15 cellular contexts compared by ENCODE assay signal in genomic region chr6:123986938-123987337, GRCh38.
"Had no signal": no experiment of that assay in that cellular context is flagged by ENCODE, and none has a peak within 500 bp of the region (broad histone marks: within the 10 kb centered on the region; RNA-seq: fewer than 3 reads in every experiment).

No MANE protein-coding gene starts in this region.

- DNase-seq: activated CD4-positive, alpha-beta T cell treated with anti-CD3 and anti-CD28 coated beads, Interleukin-2, amount 10 ng/mL, durations not matched to agents 7 days and 5 days; activated CD4-positive, CD25-positive, alpha-beta regulatory T cell; activated CD8-positive, alpha-beta memory T cell treated with anti-CD3 and anti-CD28 coated beads for 24 hours; amniotic stem cell; body of pancreas; central memory CD4-positive, alpha-beta T cell; cortex of kidney; effector CD8-positive, alpha-beta T cell; heart left ventricle; mammary epithelial cell; naive thymus-derived CD4-positive, alpha-beta T cell; posterior cingulate gyrus had no signal

- H3K27me3 ChIP-seq: body of pancreas, heart left ventricle had no signal

- H3K4me1 ChIP-seq: body of pancreas, heart left ventricle had no signal

- H3K36me3 Mint-ChIP-seq: activated naive CD4-positive, alpha-beta T cell treated with anti-CD3 and anti-CD28 coated beads, Interleukin-2, amount 50 U/mL, for 24 hours; naive thymus-derived CD4-positive, alpha-beta T cell had no signal

- H3K9me3 ChIP-seq: body of pancreas, heart left ventricle had no signal

- ATAC-seq: activated T-helper 17 cell treated with anti-CD3 and anti-CD28 coated beads, Interleukin-2, amount 50 U/mL, for 72 hours; body of pancreas; heart left ventricle; left lobe of liver; naive thymus-derived CD4-positive, alpha-beta T cell had no signal

- H3K27ac ChIP-seq: body of pancreas, heart left ventricle had no signal

- H3K27me3 Mint-ChIP-seq: activated CD4-positive, alpha-beta T cell treated with anti-CD3 and anti-CD28 coated beads, Interleukin-2, amount 10 ng/mL, durations not matched to agents 7 days and 5 days; activated naive CD4-positive, alpha-beta T cell treated with anti-CD3 and anti-CD28 coated beads, Interleukin-2, amount 50 U/mL, for 24 hours; activated T-helper 17 cell treated with anti-CD3 and anti-CD28 coated beads, Interleukin-2, amount 50 U/mL, for 72 hours; naive thymus-derived CD4-positive, alpha-beta T cell had no signal

- H3K4me3 Mint-ChIP-seq: activated CD4-positive, alpha-beta T cell treated with anti-CD3 and anti-CD28 coated beads, Interleukin-2, amount 10 ng/mL, durations not matched to agents 7 days and 5 days; activated naive CD4-positive, alpha-beta T cell treated with anti-CD3 and anti-CD28 coated beads, Interleukin-2, amount 50 U/mL, for 24 hours; activated T-helper 17 cell treated with anti-CD3 and anti-CD28 coated beads, Interleukin-2, amount 50 U/mL, for 72 hours; naive thymus-derived CD4-positive, alpha-beta T cell had no signal

- H3K9me3 Mint-ChIP-seq: activated CD4-positive, alpha-beta T cell treated with anti-CD3 and anti-CD28 coated beads, Interleukin-2, amount 10 ng/mL, durations not matched to agents 7 days and 5 days; activated naive CD4-positive, alpha-beta T cell treated with anti-CD3 and anti-CD28 coated beads, Interleukin-2, amount 50 U/mL, for 24 hours; activated T-helper 17 cell treated with anti-CD3 and anti-CD28 coated beads, Interleukin-2, amount 50 U/mL, for 72 hours had no signal

- H3K4me1 Mint-ChIP-seq: activated CD4-positive, alpha-beta T cell treated with anti-CD3 and anti-CD28 coated beads, Interleukin-2, amount 10 ng/mL, durations not matched to agents 7 days and 5 days; activated naive CD4-positive, alpha-beta T cell treated with anti-CD3 and anti-CD28 coated beads, Interleukin-2, amount 50 U/mL, for 24 hours; activated T-helper 17 cell treated with anti-CD3 and anti-CD28 coated beads, Interleukin-2, amount 50 U/mL, for 72 hours; naive thymus-derived CD4-positive, alpha-beta T cell had no signal

- H3K36me3 ChIP-seq: heart left ventricle had no signal

- H3K27ac Mint-ChIP-seq: activated CD4-positive, alpha-beta T cell treated with anti-CD3 and anti-CD28 coated beads, Interleukin-2, amount 10 ng/mL, durations not matched to agents 7 days and 5 days; activated naive CD4-positive, alpha-beta T cell treated with anti-CD3 and anti-CD28 coated beads, Interleukin-2, amount 50 U/mL, for 24 hours; activated T-helper 17 cell treated with anti-CD3 and anti-CD28 coated beads, Interleukin-2, amount 50 U/mL, for 72 hours; naive thymus-derived CD4-positive, alpha-beta T cell had no signal

- H3K4me3 ChIP-seq: body of pancreas, heart left ventricle had no signal
